In the genomic region with DNA sequence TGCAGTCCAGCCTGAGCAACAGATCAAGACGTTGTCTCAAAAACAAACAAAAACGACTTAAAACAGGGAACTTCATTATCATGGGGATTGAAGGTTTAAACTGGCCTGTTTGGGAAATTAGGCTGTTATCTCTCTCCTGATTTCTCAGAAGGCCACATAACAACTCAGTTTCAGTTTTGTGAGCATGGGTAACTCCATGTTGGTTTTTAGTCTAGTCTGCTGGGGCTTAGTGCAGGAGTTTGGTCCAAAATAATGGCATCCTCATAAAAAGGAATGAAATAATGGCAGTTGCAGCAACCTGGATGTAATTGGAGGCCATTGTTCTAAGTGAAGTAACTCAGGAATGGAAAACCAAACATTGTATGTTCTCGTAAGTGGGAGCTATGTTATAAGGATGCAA, we compare ENCODE assay signal across 1 cellular context.
TF ChIP-seq lines count a peak whose summit lies in the region.

No MANE protein-coding gene starts in this region.

TF ChIP-seq in K562, 482 proteins besides CTCF, POLR2A, EP300 and RAD21 (continued from another document and continues in another):
- no peak for TF ChIP-seq JUN (IDR thresholded peaks at IDR 0.05; ENCODE audit: borderline replicate concordance, low read depth, low read length)
- no peak for TF ChIP-seq JUN (CRISPR knock-in tag; IDR thresholded peaks at IDR 0.05; ENCODE audit: borderline replicate concordance)
- TF ChIP-seq, protein P1, sequence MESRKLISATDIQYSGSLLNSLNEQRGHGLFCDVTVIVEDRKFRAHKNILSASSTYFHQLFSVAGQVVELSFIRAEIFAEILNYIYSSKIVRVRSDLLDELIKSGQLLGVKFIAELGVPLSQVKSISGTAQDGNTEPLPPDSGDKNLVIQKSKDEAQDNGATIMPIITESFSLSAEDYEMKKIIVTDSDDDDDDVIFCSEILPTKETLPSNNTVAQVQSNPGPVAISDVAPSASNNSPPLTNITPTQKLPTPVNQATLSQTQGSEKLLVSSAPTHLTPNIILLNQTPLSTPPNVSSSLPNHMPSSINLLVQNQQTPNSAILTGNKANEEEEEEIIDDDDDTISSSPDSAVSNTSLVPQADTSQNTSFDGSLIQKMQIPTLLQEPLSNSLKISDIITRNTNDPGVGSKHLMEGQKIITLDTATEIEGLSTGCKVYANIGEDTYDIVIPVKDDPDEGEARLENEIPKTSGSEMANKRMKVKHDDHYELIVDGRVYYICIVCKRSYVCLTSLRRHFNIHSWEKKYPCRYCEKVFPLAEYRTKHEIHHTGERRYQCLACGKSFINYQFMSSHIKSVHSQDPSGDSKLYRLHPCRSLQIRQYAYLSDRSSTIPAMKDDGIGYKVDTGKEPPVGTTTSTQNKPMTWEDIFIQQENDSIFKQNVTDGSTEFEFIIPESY (CRISPR knock-in tag; IDR thresholded peaks at IDR 0.05), result no peak
- TF ChIP-seq, protein P2, sequence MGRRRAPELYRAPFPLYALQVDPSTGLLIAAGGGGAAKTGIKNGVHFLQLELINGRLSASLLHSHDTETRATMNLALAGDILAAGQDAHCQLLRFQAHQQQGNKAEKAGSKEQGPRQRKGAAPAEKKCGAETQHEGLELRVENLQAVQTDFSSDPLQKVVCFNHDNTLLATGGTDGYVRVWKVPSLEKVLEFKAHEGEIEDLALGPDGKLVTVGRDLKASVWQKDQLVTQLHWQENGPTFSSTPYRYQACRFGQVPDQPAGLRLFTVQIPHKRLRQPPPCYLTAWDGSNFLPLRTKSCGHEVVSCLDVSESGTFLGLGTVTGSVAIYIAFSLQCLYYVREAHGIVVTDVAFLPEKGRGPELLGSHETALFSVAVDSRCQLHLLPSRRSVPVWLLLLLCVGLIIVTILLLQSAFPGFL (CRISPR knock-in tag; IDR thresholded peaks at IDR 0.05), result no peak
- TF ChIP-seq ZNF384 (IDR thresholded peaks at IDR 0.05; ENCODE audit: low read depth, low read length), result no peak
- TF ChIP-seq POU5F1 (IDR thresholded peaks at IDR 0.05; ENCODE audit: borderline replicate concordance, low read depth, low read length, partially characterized antibody), result no peak
- no peak for TF ChIP-seq SETDB1 (IDR thresholded peaks at IDR 0.05; ENCODE audit: low read length)
- TF ChIP-seq ZNF41 (CRISPR knock-in tag; conservative IDR thresholded peaks at IDR 0.05), result peak; percentile 92
- peak; percentile 77; the same call in 1 of the 2 replicates for TF ChIP-seq ZNF23 (CRISPR knock-in tag; IDR thresholded peaks at IDR 0.05)
- TF ChIP-seq ERF (CRISPR knock-in tag; IDR thresholded peaks at IDR 0.05), result peak; percentile 99
- TF ChIP-seq TAF1 (IDR thresholded peaks at IDR 0.05; ENCODE audit: control insufficient read depth, extremely low read depth, insufficient read depth, low read length, severe bottlenecking), result no peak
- TF ChIP-seq RBFOX2 (IDR thresholded peaks at IDR 0.05; ENCODE audit: low read depth, low read length), result no peak
- no peak for TF ChIP-seq CBX5 (IDR thresholded peaks at IDR 0.05; ENCODE audit: borderline replicate concordance, low read depth)
- TF ChIP-seq, protein P3, sequence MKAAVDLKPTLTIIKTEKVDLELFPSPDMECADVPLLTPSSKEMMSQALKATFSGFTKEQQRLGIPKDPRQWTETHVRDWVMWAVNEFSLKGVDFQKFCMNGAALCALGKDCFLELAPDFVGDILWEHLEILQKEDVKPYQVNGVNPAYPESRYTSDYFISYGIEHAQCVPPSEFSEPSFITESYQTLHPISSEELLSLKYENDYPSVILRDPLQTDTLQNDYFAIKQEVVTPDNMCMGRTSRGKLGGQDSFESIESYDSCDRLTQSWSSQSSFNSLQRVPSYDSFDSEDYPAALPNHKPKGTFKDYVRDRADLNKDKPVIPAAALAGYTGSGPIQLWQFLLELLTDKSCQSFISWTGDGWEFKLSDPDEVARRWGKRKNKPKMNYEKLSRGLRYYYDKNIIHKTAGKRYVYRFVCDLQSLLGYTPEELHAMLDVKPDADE (conservative IDR thresholded peaks at IDR 0.05; ENCODE audit: control insufficient read depth, low read depth, low read length), result no peak
- TF ChIP-seq, protein P4, sequence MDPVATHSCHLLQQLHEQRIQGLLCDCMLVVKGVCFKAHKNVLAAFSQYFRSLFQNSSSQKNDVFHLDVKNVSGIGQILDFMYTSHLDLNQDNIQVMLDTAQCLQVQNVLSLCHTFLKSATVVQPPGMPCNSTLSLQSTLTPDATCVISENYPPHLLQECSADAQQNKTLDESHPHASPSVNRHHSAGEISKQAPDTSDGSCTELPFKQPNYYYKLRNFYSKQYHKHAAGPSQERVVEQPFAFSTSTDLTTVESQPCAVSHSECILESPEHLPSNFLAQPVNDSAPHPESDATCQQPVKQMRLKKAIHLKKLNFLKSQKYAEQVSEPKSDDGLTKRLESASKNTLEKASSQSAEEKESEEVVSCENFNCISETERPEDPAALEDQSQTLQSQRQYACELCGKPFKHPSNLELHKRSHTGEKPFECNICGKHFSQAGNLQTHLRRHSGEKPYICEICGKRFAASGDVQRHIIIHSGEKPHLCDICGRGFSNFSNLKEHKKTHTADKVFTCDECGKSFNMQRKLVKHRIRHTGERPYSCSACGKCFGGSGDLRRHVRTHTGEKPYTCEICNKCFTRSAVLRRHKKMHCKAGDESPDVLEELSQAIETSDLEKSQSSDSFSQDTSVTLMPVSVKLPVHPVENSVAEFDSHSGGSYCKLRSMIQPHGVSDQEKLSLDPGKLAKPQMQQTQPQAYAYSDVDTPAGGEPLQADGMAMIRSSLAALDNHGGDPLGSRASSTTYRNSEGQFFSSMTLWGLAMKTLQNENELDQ (CRISPR knock-in tag; IDR thresholded peaks at IDR 0.05; ENCODE audit: borderline replicate concordance), result no peak
- no peak for TF ChIP-seq POLR2AphosphoS2 (IDR thresholded peaks at IDR 0.05; ENCODE audit: low read length)
- TF ChIP-seq NR3C1 (CRISPR knock-in tag; IDR thresholded peaks at IDR 0.05), result no peak
- no peak for TF ChIP-seq ARID1B (IDR thresholded peaks at IDR 0.05)
- TF ChIP-seq, protein P5, sequence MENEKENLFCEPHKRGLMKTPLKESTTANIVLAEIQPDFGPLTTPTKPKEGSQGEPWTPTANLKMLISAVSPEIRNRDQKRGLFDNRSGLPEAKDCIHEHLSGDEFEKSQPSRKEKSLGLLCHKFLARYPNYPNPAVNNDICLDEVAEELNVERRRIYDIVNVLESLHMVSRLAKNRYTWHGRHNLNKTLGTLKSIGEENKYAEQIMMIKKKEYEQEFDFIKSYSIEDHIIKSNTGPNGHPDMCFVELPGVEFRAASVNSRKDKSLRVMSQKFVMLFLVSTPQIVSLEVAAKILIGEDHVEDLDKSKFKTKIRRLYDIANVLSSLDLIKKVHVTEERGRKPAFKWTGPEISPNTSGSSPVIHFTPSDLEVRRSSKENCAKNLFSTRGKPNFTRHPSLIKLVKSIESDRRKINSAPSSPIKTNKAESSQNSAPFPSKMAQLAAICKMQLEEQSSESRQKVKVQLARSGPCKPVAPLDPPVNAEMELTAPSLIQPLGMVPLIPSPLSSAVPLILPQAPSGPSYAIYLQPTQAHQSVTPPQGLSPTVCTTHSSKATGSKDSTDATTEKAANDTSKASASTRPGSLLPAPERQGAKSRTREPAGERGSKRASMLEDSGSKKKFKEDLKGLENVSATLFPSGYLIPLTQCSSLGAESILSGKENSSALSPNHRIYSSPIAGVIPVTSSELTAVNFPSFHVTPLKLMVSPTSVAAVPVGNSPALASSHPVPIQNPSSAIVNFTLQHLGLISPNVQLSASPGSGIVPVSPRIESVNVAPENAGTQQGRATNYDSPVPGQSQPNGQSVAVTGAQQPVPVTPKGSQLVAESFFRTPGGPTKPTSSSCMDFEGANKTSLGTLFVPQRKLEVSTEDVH (IDR thresholded peaks at IDR 0.05; ENCODE audit: low read depth, partially characterized antibody), result no peak
- no peak for TF ChIP-seq RBM17 (IDR thresholded peaks at IDR 0.05; ENCODE audit: borderline replicate concordance, low read depth, low read length)
- TF ChIP-seq, protein P6, sequence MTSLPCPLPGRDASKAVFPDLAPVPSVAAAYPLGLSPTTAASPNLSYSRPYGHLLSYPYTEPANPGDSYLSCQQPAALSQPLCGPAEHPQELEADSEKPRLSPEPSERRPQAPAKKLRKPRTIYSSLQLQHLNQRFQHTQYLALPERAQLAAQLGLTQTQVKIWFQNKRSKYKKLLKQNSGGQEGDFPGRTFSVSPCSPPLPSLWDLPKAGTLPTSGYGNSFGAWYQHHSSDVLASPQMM (CRISPR knock-in tag; IDR thresholded peaks at IDR 0.05), result no peak
- no peak for TF ChIP-seq ZZZ3 (IDR thresholded peaks at IDR 0.05)
- TF ChIP-seq TCF3 (CRISPR knock-in tag; IDR thresholded peaks at IDR 0.05), result no peak
- TF ChIP-seq RBM14 (IDR thresholded peaks at IDR 0.05; ENCODE audit: borderline replicate concordance, insufficient read depth, low read depth, low read length), result no peak
- TF ChIP-seq GABPB1 (CRISPR knock-in tag; IDR thresholded peaks at IDR 0.05), result no peak
- TF ChIP-seq CREM (IDR thresholded peaks at IDR 0.05; ENCODE audit: low read depth), result no peak
- peak; percentile 49 for TF ChIP-seq ZNF507 (tag; conservative IDR thresholded peaks at IDR 0.05)
- TF ChIP-seq, protein P7, sequence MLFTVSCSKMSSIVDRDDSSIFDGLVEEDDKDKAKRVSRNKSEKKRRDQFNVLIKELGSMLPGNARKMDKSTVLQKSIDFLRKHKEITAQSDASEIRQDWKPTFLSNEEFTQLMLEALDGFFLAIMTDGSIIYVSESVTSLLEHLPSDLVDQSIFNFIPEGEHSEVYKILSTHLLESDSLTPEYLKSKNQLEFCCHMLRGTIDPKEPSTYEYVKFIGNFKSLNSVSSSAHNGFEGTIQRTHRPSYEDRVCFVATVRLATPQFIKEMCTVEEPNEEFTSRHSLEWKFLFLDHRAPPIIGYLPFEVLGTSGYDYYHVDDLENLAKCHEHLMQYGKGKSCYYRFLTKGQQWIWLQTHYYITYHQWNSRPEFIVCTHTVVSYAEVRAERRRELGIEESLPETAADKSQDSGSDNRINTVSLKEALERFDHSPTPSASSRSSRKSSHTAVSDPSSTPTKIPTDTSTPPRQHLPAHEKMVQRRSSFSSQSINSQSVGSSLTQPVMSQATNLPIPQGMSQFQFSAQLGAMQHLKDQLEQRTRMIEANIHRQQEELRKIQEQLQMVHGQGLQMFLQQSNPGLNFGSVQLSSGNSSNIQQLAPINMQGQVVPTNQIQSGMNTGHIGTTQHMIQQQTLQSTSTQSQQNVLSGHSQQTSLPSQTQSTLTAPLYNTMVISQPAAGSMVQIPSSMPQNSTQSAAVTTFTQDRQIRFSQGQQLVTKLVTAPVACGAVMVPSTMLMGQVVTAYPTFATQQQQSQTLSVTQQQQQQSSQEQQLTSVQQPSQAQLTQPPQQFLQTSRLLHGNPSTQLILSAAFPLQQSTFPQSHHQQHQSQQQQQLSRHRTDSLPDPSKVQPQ (CRISPR knock-in tag; IDR thresholded peaks at IDR 0.05; ENCODE audit: borderline replicate concordance), result peak; percentile 81; the same call in 1 of the 2 replicates
- no peak for TF ChIP-seq BHLHE40 (IDR thresholded peaks at IDR 0.05; ENCODE audit: low read length)
- TF ChIP-seq, protein P8, sequence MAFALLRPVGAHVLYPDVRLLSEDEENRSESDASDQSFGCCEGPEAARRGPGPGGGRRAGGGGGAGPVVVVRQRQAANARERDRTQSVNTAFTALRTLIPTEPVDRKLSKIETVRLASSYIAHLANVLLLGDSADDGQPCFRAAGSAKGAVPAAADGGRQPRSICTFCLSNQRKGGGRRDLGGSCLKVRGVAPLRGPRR (CRISPR knock-in tag; IDR thresholded peaks at IDR 0.05), result peak; percentile 90
- no peak for TF ChIP-seq SUPT5H (IDR thresholded peaks at IDR 0.05)
- no peak for TF ChIP-seq TFAM (CRISPR knock-in tag; conservative IDR thresholded peaks at IDR 0.05)
- TF ChIP-seq CAMTA2 (CRISPR knock-in tag; conservative IDR thresholded peaks at IDR 0.05), result 0 out of 2 replicates have a peak, but pooled peaks have one; percentile 65
- no peak for TF ChIP-seq NR2F6 (CRISPR knock-in tag; IDR thresholded peaks at IDR 0.05)
- TF ChIP-seq, protein P9, sequence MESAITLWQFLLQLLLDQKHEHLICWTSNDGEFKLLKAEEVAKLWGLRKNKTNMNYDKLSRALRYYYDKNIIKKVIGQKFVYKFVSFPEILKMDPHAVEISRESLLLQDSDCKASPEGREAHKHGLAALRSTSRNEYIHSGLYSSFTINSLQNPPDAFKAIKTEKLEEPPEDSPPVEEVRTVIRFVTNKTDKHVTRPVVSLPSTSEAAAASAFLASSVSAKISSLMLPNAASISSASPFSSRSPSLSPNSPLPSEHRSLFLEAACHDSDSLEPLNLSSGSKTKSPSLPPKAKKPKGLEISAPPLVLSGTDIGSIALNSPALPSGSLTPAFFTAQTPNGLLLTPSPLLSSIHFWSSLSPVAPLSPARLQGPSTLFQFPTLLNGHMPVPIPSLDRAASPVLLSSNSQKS (CRISPR knock-in tag; IDR thresholded peaks at IDR 0.05), result peak; percentile 87
- TF ChIP-seq RBM15 (IDR thresholded peaks at IDR 0.05; ENCODE audit: insufficient read depth, low read length), result no peak
- TF ChIP-seq FOXA3 (CRISPR knock-in tag; conservative IDR thresholded peaks at IDR 0.05 in 1 of 2, IDR thresholded peaks at IDR 0.05 in 1 of 2), result peak in 1 of 2 experiments; percentile 33; a peak in 1 of 4 replicates
- no peak for TF ChIP-seq LEF1 (IDR thresholded peaks at IDR 0.05)
- TF ChIP-seq, protein P10, sequence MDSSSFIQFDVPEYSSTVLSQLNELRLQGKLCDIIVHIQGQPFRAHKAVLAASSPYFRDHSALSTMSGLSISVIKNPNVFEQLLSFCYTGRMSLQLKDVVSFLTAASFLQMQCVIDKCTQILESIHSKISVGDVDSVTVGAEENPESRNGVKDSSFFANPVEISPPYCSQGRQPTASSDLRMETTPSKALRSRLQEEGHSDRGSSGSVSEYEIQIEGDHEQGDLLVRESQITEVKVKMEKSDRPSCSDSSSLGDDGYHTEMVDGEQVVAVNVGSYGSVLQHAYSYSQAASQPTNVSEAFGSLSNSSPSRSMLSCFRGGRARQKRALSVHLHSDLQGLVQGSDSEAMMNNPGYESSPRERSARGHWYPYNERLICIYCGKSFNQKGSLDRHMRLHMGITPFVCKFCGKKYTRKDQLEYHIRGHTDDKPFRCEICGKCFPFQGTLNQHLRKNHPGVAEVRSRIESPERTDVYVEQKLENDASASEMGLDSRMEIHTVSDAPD (CRISPR knock-in tag; IDR thresholded peaks at IDR 0.05), result peak; percentile 76; the same call in 1 of the 2 replicates
- no peak for TF ChIP-seq FOXJ3 (CRISPR knock-in tag; IDR thresholded peaks at IDR 0.05)
- TF ChIP-seq, protein P11, sequence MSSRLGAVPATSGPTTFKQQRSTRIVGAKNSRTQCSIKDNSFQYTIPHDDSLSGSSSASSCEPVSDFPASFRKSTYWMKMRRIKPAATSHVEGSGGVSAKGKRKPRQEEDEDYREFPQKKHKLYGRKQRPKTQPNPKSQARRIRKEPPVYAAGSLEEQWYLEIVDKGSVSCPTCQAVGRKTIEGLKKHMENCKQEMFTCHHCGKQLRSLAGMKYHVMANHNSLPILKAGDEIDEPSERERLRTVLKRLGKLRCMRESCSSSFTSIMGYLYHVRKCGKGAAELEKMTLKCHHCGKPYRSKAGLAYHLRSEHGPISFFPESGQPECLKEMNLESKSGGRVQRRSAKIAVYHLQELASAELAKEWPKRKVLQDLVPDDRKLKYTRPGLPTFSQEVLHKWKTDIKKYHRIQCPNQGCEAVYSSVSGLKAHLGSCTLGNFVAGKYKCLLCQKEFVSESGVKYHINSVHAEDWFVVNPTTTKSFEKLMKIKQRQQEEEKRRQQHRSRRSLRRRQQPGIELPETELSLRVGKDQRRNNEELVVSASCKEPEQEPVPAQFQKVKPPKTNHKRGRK (tag; IDR thresholded peaks at IDR 0.05), result no peak
- TF ChIP-seq, protein P12, sequence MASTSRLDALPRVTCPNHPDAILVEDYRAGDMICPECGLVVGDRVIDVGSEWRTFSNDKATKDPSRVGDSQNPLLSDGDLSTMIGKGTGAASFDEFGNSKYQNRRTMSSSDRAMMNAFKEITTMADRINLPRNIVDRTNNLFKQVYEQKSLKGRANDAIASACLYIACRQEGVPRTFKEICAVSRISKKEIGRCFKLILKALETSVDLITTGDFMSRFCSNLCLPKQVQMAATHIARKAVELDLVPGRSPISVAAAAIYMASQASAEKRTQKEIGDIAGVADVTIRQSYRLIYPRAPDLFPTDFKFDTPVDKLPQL (IDR thresholded peaks at IDR 0.05; ENCODE audit: extremely low read depth, insufficient read length), result no peak
